Comparison of ENCODE assay signal across 8 cellular contexts in genomic region chr12:43805857-43806736, GRCh38. TPM values are rescaled to one million over a fixed set of nuclear protein-coding genes. Genes with fewer than 3 reads are reported as not detected.
A peak's percentile ranks its signal among the peaks of the same experiment; 100 is the strongest.
DNase-seq lines count a peak whose midpoint lies in the region; ATAC-seq and TF ChIP-seq lines count a peak whose summit lies in the region.

Gene TWF1 (minus strand): TSS chr12:43806317. CDS start chr12:43806245, 72 bp downstream.

- no peak for TF ChIP-seq CTCF in HL-60 (IDR thresholded peaks at IDR 0.05; ENCODE audit: insufficient read depth, low read length)

- H3K27me3 ChIP-seq in HL-60 (ENCODE audit: insufficient read depth, poor library complexity, severe bottlenecking): no peaks in the 10 kb centered on the region

- in situ Hi-C loops in endometrial microvascular endothelial cells (cut with HindIII; ENCODE audit: inconsistent ontology term, low pct_unique_long_range_greater_than_20kb, low sequenced_read_pairs): no loop called here

- ATAC-seq in GM19463 (IDR thresholded peaks at IDR 0.05; ENCODE audit: unreplicated experiment): peak; percentile 96

- H3K27ac ChIP-seq in HL-60 (replicated peaks): peak within 1 kb of the TSS; percentile 94

- peak within 1 kb of the TSS; percentile 93 for H3K4me3 ChIP-seq in HL-60 (replicated peaks; ENCODE audit: insufficient read depth, low read length)

- peak; percentile 76 for DNase-seq in COR-L47 (lab: John Stamatoyannopoulos, UW)
- peak; percentile 32 to 84 for DNase-seq in HL-60 (ENCODE audit: low read depth in 1 of 2, low spot score in 1 of 2)
- peak; percentile 84 for DNase-seq in NOMO-1 treated with dmso at 0.1 percent for 144 hours (lab: John Stamatoyannopoulos, UW; ENCODE audit: unreplicated experiment)
- peak; percentile 63 for DNase-seq in activated CD8-positive, alpha-beta memory T cell treated with anti-CD3 and anti-CD28 coated beads, Interleukin-2, amount 50 U/mL, for 24 hours (ENCODE audit: extremely low read depth)
- DNase-seq in midbrain (lab: John Stamatoyannopoulos, UW): peak; percentile 89
- peak; percentile 64 to 70 for DNase-seq in stimulated activated CD8-positive, alpha-beta memory T cell treated with anti-CD3 and anti-CD28 coated beads, Interleukin-2, amount 100 ng/mL, for 1 hour (ENCODE audit: low read depth in 2 of 2)

RNA-seq across cellular contexts. Expression of gene TWF1, which starts in this region (rescaled TPM):
- total RNA-seq in endometrial microvascular endothelial cells (ENCODE audit: inconsistent ontology term): 133 TPM

Comparison
In these comparisons a context has a peak if more than half of its experiments do, and no peak if none do; other contexts are left out.
1. Peak in every context shown above with its lines: DNase-seq, ATAC-seq, H3K4me3 ChIP-seq and H3K27ac ChIP-seq.